8 cellular contexts compared by ENCODE assay signal in genomic region chr16:19717319-19717718, GRCh38. TPM values are rescaled to one million over a fixed set of nuclear protein-coding genes. Genes with fewer than 3 reads are reported as not detected.
DNase-seq lines count a peak whose midpoint lies in the region; ATAC-seq lines count a peak whose summit lies in the region.

No MANE protein-coding gene starts in this region.

- peak overlapping the region; percentile 83 for H3K4me3 Mint-ChIP-seq in activated CD4-positive, alpha-beta memory T cell treated with anti-CD3 and anti-CD28 coated beads, Interleukin-2, amount 10 ng/mL, durations not matched to agents 7 days and 5 days
- peak overlapping the region; percentile 90 to 97 for H3K4me3 Mint-ChIP-seq in stimulated activated naive B cell treated with anti-CD40 and anti-IgM and Interleukin-4, amounts not matched to agents 10 μg/mL and 1 μg/mL and 100 μg/mL, for 72 hours

- H3K4me1 Mint-ChIP-seq in activated CD4-positive, alpha-beta memory T cell treated with anti-CD3 and anti-CD28 coated beads, Interleukin-2, amount 10 ng/mL, durations not matched to agents 7 days and 5 days, result peaks cover 20% of the 10 kb centered on the region
- H3K4me1 Mint-ChIP-seq in stimulated activated naive B cell treated with anti-CD40 and anti-IgM and Interleukin-4, amounts not matched to agents 10 μg/mL and 1 μg/mL and 100 μg/mL, for 72 hours, result peaks cover 17 to 27% of the 10 kb centered on the region in 2 donors

- peaks cover 14% of the 10 kb centered on the region for H3K36me3 Mint-ChIP-seq in activated CD4-positive, alpha-beta memory T cell treated with anti-CD3 and anti-CD28 coated beads, Interleukin-2, amount 10 ng/mL, durations not matched to agents 7 days and 5 days (ENCODE audit: low read depth)
- H3K36me3 Mint-ChIP-seq in stimulated activated naive B cell treated with anti-CD40 and anti-IgM and Interleukin-4, amounts not matched to agents 10 μg/mL and 1 μg/mL and 100 μg/mL, for 72 hours, result peaks cover 12 to 29% of the 10 kb centered on the region in 2 donors

- no peak for ATAC-seq in stimulated activated naive B cell treated with anti-CD40 and anti-IgM and Interleukin-4, amounts not matched to agents 10 μg/mL and 1 μg/mL and 100 μg/mL, for 72 hours (replicated peaks)
- ATAC-seq in HG02840 (IDR thresholded peaks at IDR 0.05; ENCODE audit: low FRiP score, unreplicated experiment) (no peak), HG02571 (IDR thresholded peaks at IDR 0.05; ENCODE audit: unreplicated experiment) (no peak)

- no peaks in the 10 kb centered on the region for H3K27me3 Mint-ChIP-seq in activated CD4-positive, alpha-beta memory T cell treated with anti-CD3 and anti-CD28 coated beads, Interleukin-2, amount 10 ng/mL, durations not matched to agents 7 days and 5 days
- H3K27me3 Mint-ChIP-seq in stimulated activated naive B cell treated with anti-CD40 and anti-IgM and Interleukin-4, amounts not matched to agents 10 μg/mL and 1 μg/mL and 100 μg/mL, for 72 hours, result no peaks in the 10 kb centered on the region

- DNase-seq in NCI-H526 treated with DMSO at 0.1 percent for 48 hours (lab: John Stamatoyannopoulos, UW), result peak; percentile 30
- DNase-seq in NCI-H526 (lab: John Stamatoyannopoulos, UW), result no peak
- no peak for DNase-seq in activated CD4-positive, alpha-beta memory T cell treated with anti-CD3 and anti-CD28 coated beads, Interleukin-2, amount 10 ng/mL, durations not matched to agents 7 days and 5 days
- DNase-seq in stimulated activated naive B cell treated with anti-CD40 and anti-IgM and Interleukin-4, amounts not matched to agents 10 μg/mL and 1 μg/mL and 100 μg/mL, for 72 hours, result no peak
- no peak for DNase-seq in NCI-H1436 (lab: John Stamatoyannopoulos, UW)

- peak overlapping the region; percentile 95 for H3K4me3 ChIP-seq in iPS-11a (ENCODE audit: low read depth, low read length)

- CTCF ChIA-PET in activated CD4-positive, alpha-beta memory T cell treated with anti-CD3 and anti-CD28 coated beads, Interleukin-2, amount 10 ng/mL, durations not matched to agents 7 days and 5 days (lab: Charles Lee), result interaction anchor here (1.1 to 2.1 kb wide), 2 partner anchors 18 to 160 kb away, joined by 3 to 5 read pairs; no protein-coding TSS in a partner anchor

- POLR2A ChIA-PET in activated CD4-positive, alpha-beta memory T cell treated with anti-CD3 and anti-CD28 coated beads, Interleukin-2, amount 10 ng/mL, durations not matched to agents 7 days and 5 days (lab: Charles Lee), result interaction anchor here (1.4 to 3.0 kb wide), 2 partner anchors 18 to 21 kb away, joined by 8 to 12 read pairs; no protein-coding TSS in a partner anchor

- peak overlapping the region; percentile 66 for H3K27ac Mint-ChIP-seq in activated CD4-positive, alpha-beta memory T cell treated with anti-CD3 and anti-CD28 coated beads, Interleukin-2, amount 10 ng/mL, durations not matched to agents 7 days and 5 days
- H3K27ac Mint-ChIP-seq in stimulated activated naive B cell treated with anti-CD40 and anti-IgM and Interleukin-4, amounts not matched to agents 10 μg/mL and 1 μg/mL and 100 μg/mL, for 72 hours, result peak overlapping the region; percentile 94

- H3K9me3 Mint-ChIP-seq in activated CD4-positive, alpha-beta memory T cell treated with anti-CD3 and anti-CD28 coated beads, Interleukin-2, amount 10 ng/mL, durations not matched to agents 7 days and 5 days, result no peaks in the 10 kb centered on the region
- no peaks in the 10 kb centered on the region for H3K9me3 Mint-ChIP-seq in stimulated activated naive B cell treated with anti-CD40 and anti-IgM and Interleukin-4, amounts not matched to agents 10 μg/mL and 1 μg/mL and 100 μg/mL, for 72 hours

RNA-seq across cellular contexts. Expression of gene KNOP1, which starts 0.7 kb away (rescaled TPM):
- total RNA-seq in activated CD4-positive, alpha-beta memory T cell treated with anti-CD3 and anti-CD28 coated beads, Interleukin-2, amount 10 ng/mL, durations not matched to agents 7 days and 5 days, result 10 to 100 TPM; 13.7 TPM

RNA-seq across cellular contexts. Expression of gene IQCK, which starts 0.8 kb away (rescaled TPM):
- total RNA-seq in activated CD4-positive, alpha-beta memory T cell treated with anti-CD3 and anti-CD28 coated beads, Interleukin-2, amount 10 ng/mL, durations not matched to agents 7 days and 5 days, result 1 to 10 TPM in 1 of 2 experiments, under 1 TPM in 1; 0.73 to 1.1 TPM
